Comparison of ENCODE assay signal across 1 cellular context in the genomic region with DNA sequence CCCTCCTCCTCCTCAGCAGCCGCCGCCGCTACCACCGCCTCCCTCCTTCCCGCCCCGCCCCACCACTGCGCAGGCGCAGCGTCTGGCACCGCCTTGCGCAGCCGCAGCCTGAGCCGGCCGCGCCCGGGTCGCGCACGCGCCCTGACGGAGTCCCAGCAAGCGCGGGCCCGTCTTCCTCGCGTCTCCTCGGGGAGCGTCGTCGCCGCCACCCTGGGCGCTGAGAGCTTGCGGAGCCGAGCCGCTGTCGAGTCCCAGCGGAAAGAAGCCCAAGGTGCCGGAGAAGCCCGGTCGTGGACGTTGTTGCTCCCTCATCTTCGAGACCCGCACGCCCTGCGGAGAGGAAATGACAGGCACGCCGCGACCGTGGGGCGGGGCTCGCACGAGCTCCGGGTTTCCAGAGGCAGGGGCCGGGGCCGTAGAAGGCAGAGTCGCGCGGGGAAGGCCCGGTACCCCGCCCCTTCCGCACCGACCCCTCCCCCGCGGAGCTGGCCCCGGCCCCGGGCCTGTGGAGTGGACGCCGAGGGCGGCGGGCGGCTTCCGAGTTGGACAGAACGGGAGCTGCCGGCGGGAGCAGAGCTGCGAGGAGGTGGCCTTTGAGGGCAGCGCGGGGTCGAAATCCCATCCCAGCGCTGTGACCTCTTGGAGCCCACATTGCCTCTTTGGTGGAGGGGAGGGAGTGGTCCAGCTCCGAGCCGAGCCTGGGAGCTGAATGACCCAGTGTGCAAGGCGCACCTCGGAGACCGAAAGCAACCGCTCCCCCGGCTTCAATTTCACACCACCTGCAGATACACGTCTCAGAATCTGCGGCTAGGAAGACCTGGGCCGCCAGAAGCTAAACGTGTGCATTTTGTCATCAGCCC.
TF ChIP-seq lines count a peak whose summit lies in the region.

No MANE protein-coding gene starts in this region.

TF ChIP-seq in HepG2, 621 proteins besides CTCF, POLR2A, EP300 and RAD21 (continued from another document and continues in another):
- TF ChIP-seq, protein P1, sequence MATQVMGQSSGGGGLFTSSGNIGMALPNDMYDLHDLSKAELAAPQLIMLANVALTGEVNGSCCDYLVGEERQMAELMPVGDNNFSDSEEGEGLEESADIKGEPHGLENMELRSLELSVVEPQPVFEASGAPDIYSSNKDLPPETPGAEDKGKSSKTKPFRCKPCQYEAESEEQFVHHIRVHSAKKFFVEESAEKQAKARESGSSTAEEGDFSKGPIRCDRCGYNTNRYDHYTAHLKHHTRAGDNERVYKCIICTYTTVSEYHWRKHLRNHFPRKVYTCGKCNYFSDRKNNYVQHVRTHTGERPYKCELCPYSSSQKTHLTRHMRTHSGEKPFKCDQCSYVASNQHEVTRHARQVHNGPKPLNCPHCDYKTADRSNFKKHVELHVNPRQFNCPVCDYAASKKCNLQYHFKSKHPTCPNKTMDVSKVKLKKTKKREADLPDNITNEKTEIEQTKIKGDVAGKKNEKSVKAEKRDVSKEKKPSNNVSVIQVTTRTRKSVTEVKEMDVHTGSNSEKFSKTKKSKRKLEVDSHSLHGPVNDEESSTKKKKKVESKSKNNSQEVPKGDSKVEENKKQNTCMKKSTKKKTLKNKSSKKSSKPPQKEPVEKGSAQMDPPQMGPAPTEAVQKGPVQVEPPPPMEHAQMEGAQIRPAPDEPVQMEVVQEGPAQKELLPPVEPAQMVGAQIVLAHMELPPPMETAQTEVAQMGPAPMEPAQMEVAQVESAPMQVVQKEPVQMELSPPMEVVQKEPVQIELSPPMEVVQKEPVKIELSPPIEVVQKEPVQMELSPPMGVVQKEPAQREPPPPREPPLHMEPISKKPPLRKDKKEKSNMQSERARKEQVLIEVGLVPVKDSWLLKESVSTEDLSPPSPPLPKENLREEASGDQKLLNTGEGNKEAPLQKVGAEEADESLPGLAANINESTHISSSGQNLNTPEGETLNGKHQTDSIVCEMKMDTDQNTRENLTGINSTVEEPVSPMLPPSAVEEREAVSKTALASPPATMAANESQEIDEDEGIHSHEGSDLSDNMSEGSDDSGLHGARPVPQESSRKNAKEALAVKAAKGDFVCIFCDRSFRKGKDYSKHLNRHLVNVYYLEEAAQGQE (IDR thresholded peaks at IDR 0.05; ENCODE audit: borderline replicate concordance in 1 of 2, low read depth in 1 of 2, low read length in 2 of 2), result no peak
- TF ChIP-seq ZNF704 (CRISPR knock-in tag; IDR thresholded peaks at IDR 0.05; ENCODE audit: borderline replicate concordance) (peak; percentile 89; the same call in 1 of the 2 replicates), HDAC1 (CRISPR knock-in tag; IDR thresholded peaks at IDR 0.05) (peak; percentile 66; the same call in 1 of the 2 replicates), MZF1 (CRISPR knock-in tag; IDR thresholded peaks at IDR 0.05; ENCODE audit: borderline replicate concordance) (no peak), ZNF10 (CRISPR knock-in tag; IDR thresholded peaks at IDR 0.05; ENCODE audit: borderline replicate concordance, low read depth) (no peak), SOX6 (IDR thresholded peaks at IDR 0.05) (no peak), SOX6 (CRISPR knock-in tag; IDR thresholded peaks at IDR 0.05) (peak; percentile 36; the same call in 1 of the 2 replicates), ZNF597 (CRISPR knock-in tag; IDR thresholded peaks at IDR 0.05) (no peak), BRD4 (CRISPR knock-in tag; IDR thresholded peaks at IDR 0.05) (peak; percentile 60), KLF9 (CRISPR knock-in tag; IDR thresholded peaks at IDR 0.05; ENCODE audit: low read depth) (peak; percentile 34; the same call in 1 of the 2 replicates), CREM (IDR thresholded peaks at IDR 0.05) (no peak), CREM (CRISPR knock-in tag; IDR thresholded peaks at IDR 0.05) (no peak), ZNF557 (CRISPR knock-in tag; IDR thresholded peaks at IDR 0.05) (peak; percentile 58; the same call in 1 of the 2 replicates), AHR (CRISPR knock-in tag; IDR thresholded peaks at IDR 0.05) (peak; percentile 61; the same call in 1 of the 2 replicates), ZNF841 (CRISPR knock-in tag; IDR thresholded peaks at IDR 0.05; ENCODE audit: borderline replicate concordance) (no peak), HNRNPL (IDR thresholded peaks at IDR 0.05; ENCODE audit: low read depth, low read length) (0 out of 2 replicates have a peak, but pooled peaks have one; percentile 10), HMGXB3 (CRISPR knock-in tag; IDR thresholded peaks at IDR 0.05; ENCODE audit: borderline replicate concordance) (no peak), NONO (IDR thresholded peaks at IDR 0.05) (no peak), NONO (CRISPR knock-in tag; conservative IDR thresholded peaks at IDR 0.05) (peak; percentile 78), MLXIP (CRISPR knock-in tag; IDR thresholded peaks at IDR 0.05; ENCODE audit: borderline replicate concordance) (0 out of 2 replicates have a peak, but pooled peaks have one; percentile 48), NCOA5 (CRISPR knock-in tag; IDR thresholded peaks at IDR 0.05) (no peak), MAZ (IDR thresholded peaks at IDR 0.05; ENCODE audit: borderline replicate concordance, low read depth, low read length) (peak; percentile 70; the same call in 1 of the 2 replicates), MAZ (CRISPR knock-in tag; IDR thresholded peaks at IDR 0.05; ENCODE audit: low read depth) (peak; percentile 81), YEATS4 (CRISPR knock-in tag; IDR thresholded peaks at IDR 0.05; ENCODE audit: borderline replicate concordance) (peak; percentile 84), SAFB2 (CRISPR knock-in tag; IDR thresholded peaks at IDR 0.05; ENCODE audit: borderline replicate concordance, low read depth) (peak; percentile 85; the same call in 1 of the 2 replicates), ZNF605 (CRISPR knock-in tag; IDR thresholded peaks at IDR 0.05) (0 out of 2 replicates have a peak, but pooled peaks have one; percentile 40), ATF6 (CRISPR knock-in tag; conservative IDR thresholded peaks at IDR 0.05) (no peak), ZNF660 (CRISPR knock-in tag; IDR thresholded peaks at IDR 0.05; ENCODE audit: borderline replicate concordance, low read depth) (no peak), CHD2 (IDR thresholded peaks at IDR 0.05; ENCODE audit: low read depth, low read length) (no peak), RFX3 (CRISPR knock-in tag; IDR thresholded peaks at IDR 0.05) (no peak; the same call in 1 of the 2 replicates)
- TF ChIP-seq, protein P2, sequence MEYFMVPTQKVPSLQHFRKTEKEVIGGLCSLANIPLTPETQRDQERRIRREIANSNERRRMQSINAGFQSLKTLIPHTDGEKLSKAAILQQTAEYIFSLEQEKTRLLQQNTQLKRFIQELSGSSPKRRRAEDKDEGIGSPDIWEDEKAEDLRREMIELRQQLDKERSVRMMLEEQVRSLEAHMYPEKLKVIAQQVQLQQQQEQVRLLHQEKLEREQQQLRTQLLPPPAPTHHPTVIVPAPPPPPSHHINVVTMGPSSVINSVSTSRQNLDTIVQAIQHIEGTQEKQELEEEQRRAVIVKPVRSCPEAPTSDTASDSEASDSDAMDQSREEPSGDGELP (IDR thresholded peaks at IDR 0.05; ENCODE audit: borderline replicate concordance, low read depth), result peak; percentile 38; the same call in 1 of the 2 replicates
- TF ChIP-seq, protein P3, sequence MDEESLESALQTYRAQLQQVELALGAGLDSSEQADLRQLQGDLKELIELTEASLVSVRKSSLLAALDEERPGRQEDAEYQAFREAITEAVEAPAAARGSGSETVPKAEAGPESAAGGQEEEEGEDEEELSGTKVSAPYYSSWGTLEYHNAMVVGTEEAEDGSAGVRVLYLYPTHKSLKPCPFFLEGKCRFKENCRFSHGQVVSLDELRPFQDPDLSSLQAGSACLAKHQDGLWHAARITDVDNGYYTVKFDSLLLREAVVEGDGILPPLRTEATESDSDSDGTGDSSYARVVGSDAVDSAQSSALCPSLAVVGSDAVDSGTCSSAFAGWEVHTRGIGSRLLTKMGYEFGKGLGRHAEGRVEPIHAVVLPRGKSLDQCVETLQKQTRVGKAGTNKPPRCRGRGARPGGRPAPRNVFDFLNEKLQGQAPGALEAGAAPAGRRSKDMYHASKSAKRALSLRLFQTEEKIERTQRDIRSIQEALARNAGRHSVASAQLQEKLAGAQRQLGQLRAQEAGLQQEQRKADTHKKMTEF (CRISPR knock-in tag; IDR thresholded peaks at IDR 0.05), result peak; percentile 84; the same call in 1 of the 2 replicates
